24 cellular contexts compared by ENCODE assay signal in the genomic region with DNA sequence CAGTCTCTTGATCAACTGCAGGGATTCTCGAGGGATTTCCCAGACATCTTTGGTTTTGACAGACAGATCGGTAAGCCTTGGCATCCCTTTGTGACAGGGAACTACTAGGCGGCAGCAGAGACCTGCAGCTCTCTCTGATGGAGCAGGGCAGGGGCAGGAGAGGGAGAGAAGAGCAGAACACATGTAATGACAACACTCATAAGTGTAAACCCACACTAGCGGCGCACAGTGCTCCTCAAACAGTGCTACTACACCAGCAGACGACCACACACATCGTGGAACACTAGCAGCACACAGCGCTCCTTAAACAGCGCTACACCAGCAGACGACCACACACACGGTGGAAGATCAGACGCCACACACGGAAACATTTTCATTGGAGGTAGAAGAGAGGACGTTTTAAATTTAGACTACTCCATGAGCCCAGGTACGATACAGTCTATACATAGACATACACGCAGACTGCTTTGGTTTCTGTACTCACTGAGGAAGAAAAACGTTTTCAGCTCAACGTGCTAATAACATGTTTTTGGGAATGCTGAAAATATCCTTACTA.
DNase-seq lines count a peak whose midpoint lies in the region; ATAC-seq, FAIRE-seq and TF ChIP-seq lines count a peak whose summit lies in the region.
"Had no signal": no experiment of that assay in that cellular context is flagged by ENCODE, and none has a peak within 500 bp of the region (broad histone marks: within the 10 kb centered on the region; RNA-seq: fewer than 3 reads in every experiment).

No MANE protein-coding gene starts in this region.

- H3K27me3 Mint-ChIP-seq in nephron (ENCODE audit: low read depth) = no peaks in the 10 kb centered on the region
- H3K27me3 Mint-ChIP-seq: stimulated activated memory B cell treated with anti-CD40 and anti-IgM and Interleukin-4, amounts not matched to agents 10 μg/mL and 1 μg/mL and 100 μg/mL, for 72 hours had no signal

- 71 to 80% (median 78%) methylated on average over 18 of the region's 18 CpGs for WGBS in heart left ventricle, 4 donors
- 14% methylated on average over 18 of the region's 18 CpGs for WGBS in K562 (ENCODE audit: insufficient coverage, low coverage, missing lambda C conversion rate)

- H3K36me3 ChIP-seq in heart left ventricle = peaks cover 0 to 97% (median 82%) of the 10 kb centered on the region in 9 donors
- H3K36me3 ChIP-seq in K562 (ENCODE audit: control insufficient read depth, insufficient read depth, low read length) = no peaks in the 10 kb centered on the region

- no TSS peak for BruUV-seq in K562 (replicated peaks; lab: Mats Ljungman, UMichigan)

- no peak for FAIRE-seq in K562 (lab: Jason Lieb, UNC)
- FAIRE-seq: HepG2 had no signal

- TF ChIP-seq RAD21 in K562 (CRISPR knock-in tag; conservative IDR thresholded peaks at IDR 0.05 in 1 of 2, IDR thresholded peaks at IDR 0.05 in 1 of 2) = no peak

- ATAC-seq in heart left ventricle (peak in 3 of 4 donors; percentile 16 to 52 (median 36)), K562 (peak; percentile 68), GM21526 (IDR thresholded peaks at IDR 0.05; ENCODE audit: low FRiP score, unreplicated experiment) (no peak), GM18873 (IDR thresholded peaks at IDR 0.05; ENCODE audit: low FRiP score, unreplicated experiment) (no peak), GM21737 (IDR thresholded peaks at IDR 0.05; ENCODE audit: unreplicated experiment) (no peak)
- ATAC-seq: HepG2; SK-N-SH treated with all-trans-retinoic acid at 6 μM for 48 hours; stimulated activated memory B cell treated with anti-CD40 and anti-IgM and Interleukin-4, amounts not matched to agents 10 μg/mL and 1 μg/mL and 100 μg/mL, for 72 hours had no signal

- H3K36me3 Mint-ChIP-seq in nephron (ENCODE audit: low read depth) = peaks cover 44% of the 10 kb centered on the region

- H3K4me1 ChIP-seq in heart left ventricle (no peaks in the 10 kb centered on the region), K562 (replicated peaks in 1 of 2; ENCODE audit: control insufficient read depth in 2 of 2, insufficient read depth in 2 of 2, low read length in 2 of 2) (no peaks in the 10 kb centered on the region)

- no peak overlapping the region for H2AFZ ChIP-seq in K562 (ENCODE audit: low read depth, low read length)

- H3K9me1 ChIP-seq in K562 (ENCODE audit: control insufficient read depth, insufficient read depth, low read length) = no peaks in the 10 kb centered on the region

- peak overlapping the region in 2 of 3 experiments; percentile 67 to 78 for H3K27ac Mint-ChIP-seq in nephron
- H3K27ac Mint-ChIP-seq: stimulated activated memory B cell treated with anti-CD40 and anti-IgM and Interleukin-4, amounts not matched to agents 10 μg/mL and 1 μg/mL and 100 μg/mL, for 72 hours had no signal

- H3K9me3 ChIP-seq in heart left ventricle (no peaks in the 10 kb centered on the region), K562 (replicated peaks; ENCODE audit: control insufficient read depth, insufficient read depth, low read depth, low read length) (no peaks in the 10 kb centered on the region)

- no peaks in the 10 kb centered on the region for H3K79me2 ChIP-seq in K562 (ENCODE audit: control insufficient read depth, insufficient read depth, low read length)

- no peak for TF ChIP-seq CTCF in heart left ventricle (IDR thresholded peaks at IDR 0.05)
- TF ChIP-seq CTCF in K562 (IDR thresholded peaks at IDR 0.05 in 2 of 3, conservative IDR thresholded peaks at IDR 0.05 in 1 of 3; ENCODE audit: insufficient read depth in 2 of 3, low read depth in 1 of 3, low read length in 3 of 3) = no peak
- no peak for TF ChIP-seq CTCF in nephron (IDR thresholded peaks at IDR 0.05; ENCODE audit: unreplicated experiment in 3 of 3)

- H3K4me1 Mint-ChIP-seq in nephron = peaks cover 27% of the 10 kb centered on the region
- H3K4me1 Mint-ChIP-seq: stimulated activated memory B cell treated with anti-CD40 and anti-IgM and Interleukin-4, amounts not matched to agents 10 μg/mL and 1 μg/mL and 100 μg/mL, for 72 hours had no signal

- intact Hi-C loops in heart left ventricle (cut with DNase I) = no loop called here
- intact Hi-C loops in cardiac septum (cut with DNase I) = no loop called here
- intact Hi-C loops in K562 (cut with micrococcal nuclease) = no loop called here

- H3K4me3 ChIP-seq in heart left ventricle (no peak overlapping the region), K562 (no peak overlapping the region)
- H3K4me3 ChIP-seq: smooth muscle cell had no signal

- H4K20me1 ChIP-seq in K562 (replicated peaks; ENCODE audit: control insufficient read depth, insufficient read depth, low read length) = no peaks in the 10 kb centered on the region

- H3K4me2 ChIP-seq in K562 (ENCODE audit: insufficient read depth, low read length) = no peak overlapping the region
- H3K4me2 ChIP-seq: smooth muscle cell had no signal

- POLR2A ChIA-PET in K562 (lab: Yijun Ruan, JAX) = interaction anchor here (1.4 kb wide), 1 partner anchor 8 kb away, joined by 6 read pairs; no protein-coding TSS in a partner anchor

- TF ChIP-seq POLR2A in heart left ventricle (IDR thresholded peaks at IDR 0.05) (no peak), K562 (conservative IDR thresholded peaks at IDR 0.05) (no peak)

- CTCF ChIA-PET in K562 (lab: Yijun Ruan, JAX; ENCODE audit: low intra/inter-chr PET ratio) = no interaction called here

- no peak overlapping the region for H3K4me3 Mint-ChIP-seq in nephron
- H3K4me3 Mint-ChIP-seq: stimulated activated memory B cell treated with anti-CD40 and anti-IgM and Interleukin-4, amounts not matched to agents 10 μg/mL and 1 μg/mL and 100 μg/mL, for 72 hours had no signal

- H3K9ac ChIP-seq in K562 (ENCODE audit: insufficient read depth in 1 of 2, low read depth in 2 of 2, low read length in 2 of 2) = no peak overlapping the region; a peak in 1 of 4 replicates

- no peak for DNase-seq in heart left ventricle
- DNase-seq in cardiac septum (ENCODE audit: low spot score) = no peak
- DNase-seq in K562 (ENCODE audit: extremely low read depth in 1 of 4, low spot score in 3 of 4) = no peak
- DNase-seq: activated CD4-positive, alpha-beta T cell treated with anti-CD3 and anti-CD28 coated beads, Interleukin-2, amount 50 U/mL, for 1 hour; amygdala; C1 segment of cervical spinal cord; EL; HCEC 1CT; kidney glomerular epithelial cell; NCI-H1092; NCI-H187; NCI-H748 treated with DMSO at 0.1 percent for 48 hours; retina; stimulated activated CD4-positive, alpha-beta T cell treated with anti-CD3 and anti-CD28 coated beads, Interleukin-2, amount 100 ng/mL, for 24 hours had no signal

- no peak for TF ChIP-seq EP300 in K562 (IDR thresholded peaks at IDR 0.05; ENCODE audit: low read length)

- H3K27me3 ChIP-seq in heart left ventricle (no peaks in the 10 kb centered on the region), K562 (ENCODE audit: control insufficient read depth in 2 of 2, insufficient read depth in 2 of 2, low read length in 2 of 2) (peaks cover 0 to 6% of the 10 kb centered on the region in 2 experiments; a peak in 3 of 5 replicates)

- in situ Hi-C loops in K562 (cut with MboI) = loop anchor here (10.0 to 25.0 kb wide), 2 partner anchors 445 to 612 kb away; no protein-coding TSS in a partner anchor

- H3K27ac ChIP-seq in heart left ventricle (no peak overlapping the region), K562 (ENCODE audit: extremely low read depth, low read depth, low read length) (no peak overlapping the region)
- H3K27ac ChIP-seq: HL-60, VCaP had no signal

- H3K9me3 Mint-ChIP-seq in nephron = no peaks in the 10 kb centered on the region
- H3K9me3 Mint-ChIP-seq: stimulated activated memory B cell treated with anti-CD40 and anti-IgM and Interleukin-4, amounts not matched to agents 10 μg/mL and 1 μg/mL and 100 μg/mL, for 72 hours had no signal

TF ChIP-seq in K562, 482 proteins besides CTCF, POLR2A, EP300 and RAD21 (continues in another document):
- TF ChIP-seq, protein P1, sequence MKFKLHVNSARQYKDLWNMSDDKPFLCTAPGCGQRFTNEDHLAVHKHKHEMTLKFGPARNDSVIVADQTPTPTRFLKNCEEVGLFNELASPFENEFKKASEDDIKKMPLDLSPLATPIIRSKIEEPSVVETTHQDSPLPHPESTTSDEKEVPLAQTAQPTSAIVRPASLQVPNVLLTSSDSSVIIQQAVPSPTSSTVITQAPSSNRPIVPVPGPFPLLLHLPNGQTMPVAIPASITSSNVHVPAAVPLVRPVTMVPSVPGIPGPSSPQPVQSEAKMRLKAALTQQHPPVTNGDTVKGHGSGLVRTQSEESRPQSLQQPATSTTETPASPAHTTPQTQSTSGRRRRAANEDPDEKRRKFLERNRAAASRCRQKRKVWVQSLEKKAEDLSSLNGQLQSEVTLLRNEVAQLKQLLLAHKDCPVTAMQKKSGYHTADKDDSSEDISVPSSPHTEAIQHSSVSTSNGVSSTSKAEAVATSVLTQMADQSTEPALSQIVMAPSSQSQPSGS (CRISPR knock-in tag; IDR thresholded peaks at IDR 0.05) = no peak
- TF ChIP-seq, protein P2, sequence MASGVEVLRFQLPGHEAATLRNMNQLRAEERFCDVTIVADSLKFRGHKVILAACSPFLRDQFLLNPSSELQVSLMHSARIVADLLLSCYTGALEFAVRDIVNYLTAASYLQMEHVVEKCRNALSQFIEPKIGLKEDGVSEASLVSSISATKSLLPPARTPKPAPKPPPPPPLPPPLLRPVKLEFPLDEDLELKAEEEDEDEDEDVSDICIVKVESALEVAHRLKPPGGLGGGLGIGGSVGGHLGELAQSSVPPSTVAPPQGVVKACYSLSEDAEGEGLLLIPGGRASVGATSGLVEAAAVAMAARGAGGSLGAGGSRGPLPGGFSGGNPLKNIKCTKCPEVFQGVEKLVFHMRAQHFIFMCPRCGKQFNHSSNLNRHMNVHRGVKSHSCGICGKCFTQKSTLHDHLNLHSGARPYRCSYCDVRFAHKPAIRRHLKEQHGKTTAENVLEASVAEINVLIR (CRISPR knock-in tag; IDR thresholded peaks at IDR 0.05) = no peak
- TF ChIP-seq FOXJ3 (CRISPR knock-in tag; IDR thresholded peaks at IDR 0.05) (no peak), NFIX (CRISPR knock-in tag; IDR thresholded peaks at IDR 0.05; ENCODE audit: low read depth) (no peak)

Comparison
In these comparisons a context has a peak if more than half of its experiments do, and no peak if none do; other contexts are left out.
1. ATAC-seq: peak in heart left ventricle (3 of 4) and K562 (single experiment); none in GM21526 (single experiment), GM18873 (single experiment) and GM21737 (single experiment).